Comparison of ENCODE assay signal across 8 cellular contexts in genomic region chr4:140861359-140862181, GRCh38.
DNase-seq lines count a peak whose midpoint lies in the region; ATAC-seq and TF ChIP-seq lines count a peak whose summit lies in the region.

No MANE protein-coding gene starts in this region.

- DNase-seq in DMS153 treated with DMSO at 0.1 percent for 48 hours (lab: John Stamatoyannopoulos, UW; ENCODE audit: unreplicated experiment) (peak; percentile 83), Karpas-422 (peak; percentile 84), RPMI7951 (ENCODE audit: low read depth) (peak; percentile 64), astrocyte of the spinal cord (ENCODE audit: low read depth, low spot score) (peak; percentile 91), hepatocyte (ENCODE audit: low spot score) (peak; percentile 88), skeletal muscle cell (ENCODE audit: low read depth) (peak; percentile 63)

- H3K4me1 ChIP-seq in Karpas-422 (ENCODE audit: low read length) (no peaks in the 10 kb centered on the region), hepatocyte (ENCODE audit: insufficient read depth) (peaks cover 4% of the 10 kb centered on the region)

- no peak overlapping the region for H3K9ac ChIP-seq in Karpas-422 (ENCODE audit: low read length)

- no peaks in the 10 kb centered on the region for H3K9me3 ChIP-seq in Karpas-422 (ENCODE audit: low read length)
- no peaks in the 10 kb centered on the region for H3K9me3 ChIP-seq in hepatocyte (ENCODE audit: low read depth)

- H3K27ac ChIP-seq in Karpas-422 (ENCODE audit: low read length) = no peak overlapping the region
- no peak overlapping the region for H3K27ac ChIP-seq in hepatocyte

- TF ChIP-seq CTCF in astrocyte of the spinal cord (IDR thresholded peaks at IDR 0.05; ENCODE audit: low read depth, low read length) = peak; percentile 68
- peak; percentile 91 for TF ChIP-seq CTCF in hepatocyte (IDR thresholded peaks at IDR 0.05; ENCODE audit: poor library complexity)

- H4K20me1 ChIP-seq in Karpas-422 (ENCODE audit: insufficient read depth, low read depth, low read length) (no peaks in the 10 kb centered on the region), hepatocyte (ENCODE audit: insufficient read depth, poor library complexity, severe bottlenecking) (no peaks in the 10 kb centered on the region)

- H3K4me2 ChIP-seq in Karpas-422 (ENCODE audit: low read depth, low read length, poor library complexity, severe bottlenecking) (no peak overlapping the region), hepatocyte (no peak overlapping the region)

- ATAC-seq in GM21515 (IDR thresholded peaks at IDR 0.05; ENCODE audit: unreplicated experiment) = peak; percentile 73
- no peak for ATAC-seq in GM21737 (IDR thresholded peaks at IDR 0.05; ENCODE audit: unreplicated experiment)

- 43% methylated on average over 7 of the region's 7 CpGs for WGBS in hepatocyte (ENCODE audit: low lambda C conversion rate, missing lambda C conversion rate)

- H3K27me3 ChIP-seq in Karpas-422 (ENCODE audit: low read length) (no peaks in the 10 kb centered on the region), hepatocyte (peaks cover 4% of the 10 kb centered on the region)

- H3K4me3 ChIP-seq in Karpas-422 (ENCODE audit: low read length) (no peak overlapping the region), astrocyte of the spinal cord (ENCODE audit: low read depth, low read length) (no peak overlapping the region), hepatocyte (no peak overlapping the region), skeletal muscle cell (ENCODE audit: low read depth, low read length) (no peak overlapping the region)

- no peaks in the 10 kb centered on the region for H3K79me2 ChIP-seq in Karpas-422 (ENCODE audit: low read length)
- no peaks in the 10 kb centered on the region for H3K79me2 ChIP-seq in hepatocyte

- in situ Hi-C loops in astrocyte of the spinal cord (cut with HindIII; ENCODE audit: low sequenced_read_pairs) = no loop called here

- H2AFZ ChIP-seq in Karpas-422 (ENCODE audit: low read length) (no peak overlapping the region), hepatocyte (no peak overlapping the region)

- H3K9me2 ChIP-seq in Karpas-422 (replicated peaks; ENCODE audit: insufficient read depth, low read length) (no peaks in the 10 kb centered on the region), hepatocyte (replicated peaks; ENCODE audit: insufficient read depth) (no peaks in the 10 kb centered on the region)

- no peaks in the 10 kb centered on the region for H3K36me3 ChIP-seq in Karpas-422 (ENCODE audit: insufficient read depth, low read length)
- H3K36me3 ChIP-seq in hepatocyte (replicated peaks; ENCODE audit: insufficient read depth, low read depth) = no peaks in the 10 kb centered on the region
